16 cellular contexts compared by ENCODE assay signal in genomic region chr17:80126449-80126715, GRCh38. TPM values are rescaled to one million over a fixed set of nuclear protein-coding genes. Genes with fewer than 3 reads are reported as not detected.
DNase-seq lines count a peak whose midpoint lies in the region; ATAC-seq, FAIRE-seq and TF ChIP-seq lines count a peak whose summit lies in the region.
"Had no signal": no experiment of that assay in that cellular context is flagged by ENCODE, and none has a peak within 500 bp of the region (broad histone marks: within the 10 kb centered on the region; RNA-seq: fewer than 3 reads in every experiment).

No MANE protein-coding gene starts in this region.

- H2AFZ ChIP-seq in SK-N-SH (ENCODE audit: low read depth): no peak overlapping the region
- no peak overlapping the region for H2AFZ ChIP-seq in astrocyte (ENCODE audit: low read depth, low read length)

- POLR2A ChIA-PET in SK-N-SH (lab: Yijun Ruan, JAX): no interaction called here

- H3F3A ChIP-seq in SK-N-SH (replicated peaks; ENCODE audit: insufficient read depth): peaks cover 3% of the 10 kb centered on the region

- H3K27ac Mint-ChIP-seq in astrocyte (ENCODE audit: unreplicated experiment): no peak overlapping the region
- H3K27ac Mint-ChIP-seq: HFFc6 had no signal

- peaks cover 9% of the 10 kb centered on the region for H3K4me1 Mint-ChIP-seq in astrocyte (ENCODE audit: low read depth, unreplicated experiment)

- H4K20me1 ChIP-seq in SK-N-SH (ENCODE audit: insufficient read depth) (no peaks in the 10 kb centered on the region), astrocyte (ENCODE audit: insufficient read depth, low read length) (no peaks in the 10 kb centered on the region)
- H4K20me1 ChIP-seq: BLaER1 had no signal

- H3K4me2 ChIP-seq in SK-N-SH (peak overlapping the region; percentile 16; the same call in 1 of the 2 replicates), astrocyte (ENCODE audit: low read length) (peak overlapping the region; percentile 47)
- H3K4me2 ChIP-seq: BLaER1 had no signal

- H3K9ac ChIP-seq in SK-N-SH (no peak overlapping the region), astrocyte (ENCODE audit: low read length) (no peak overlapping the region)
- H3K9ac ChIP-seq: BLaER1 had no signal

- H3K9me3 ChIP-seq in SK-N-SH: no peaks in the 10 kb centered on the region
- no peaks in the 10 kb centered on the region for H3K9me3 ChIP-seq in astrocyte (ENCODE audit: insufficient read depth, low read depth, low read length)
- H3K9me3 ChIP-seq in sigmoid colon: no peaks in the 10 kb centered on the region
- no peaks in the 10 kb centered on the region for H3K9me3 ChIP-seq in psoas muscle
- H3K9me3 ChIP-seq: BLaER1 had no signal

- intact Hi-C loops in sigmoid colon (cut with DNase I) (no loop called here), psoas muscle (cut with DNase I) (no loop called here)

- H3K4me3 ChIP-seq in SK-N-SH (ENCODE audit: low read depth in 2 of 2, low read length in 1 of 2): no peak overlapping the region
- no peak overlapping the region for H3K4me3 ChIP-seq in astrocyte (ENCODE audit: insufficient read depth, low read depth, low read length)
- no peak overlapping the region for H3K4me3 ChIP-seq in sigmoid colon
- H3K4me3 ChIP-seq in psoas muscle: no peak overlapping the region
- H3K4me3 ChIP-seq: BLaER1 had no signal

- H3K36me3 Mint-ChIP-seq in astrocyte (ENCODE audit: low read depth, unreplicated experiment): no peaks in the 10 kb centered on the region

- H3K36me3 ChIP-seq in SK-N-SH (replicated peaks in 1 of 2; ENCODE audit: control insufficient read depth in 1 of 2, insufficient read depth in 2 of 2, low read length in 1 of 2) (no peaks in the 10 kb centered on the region), astrocyte (ENCODE audit: insufficient read depth, low read length) (no peaks in the 10 kb centered on the region), sigmoid colon (no peaks in the 10 kb centered on the region), psoas muscle (ENCODE audit: insufficient read depth in 1 of 2, low read depth in 1 of 2) (no peaks in the 10 kb centered on the region)
- H3K36me3 ChIP-seq: BLaER1 had no signal

- TF ChIP-seq CTCF in SK-N-SH (IDR thresholded peaks at IDR 0.05): no peak
- no peak for TF ChIP-seq CTCF in astrocyte (IDR thresholded peaks at IDR 0.05; ENCODE audit: insufficient read depth, low read depth, low read length)
- TF ChIP-seq CTCF in sigmoid colon (IDR thresholded peaks at IDR 0.05): no peak
- no peak for TF ChIP-seq CTCF in psoas muscle (IDR thresholded peaks at IDR 0.05)

- TF ChIP-seq RAD21 in SK-N-SH (IDR thresholded peaks at IDR 0.05; ENCODE audit: low read length): no peak

- H3K27me3 Mint-ChIP-seq in astrocyte (ENCODE audit: low read depth, unreplicated experiment): peaks cover 3% of the 10 kb centered on the region

- TF ChIP-seq EP300 in SK-N-SH (IDR thresholded peaks at IDR 0.05; ENCODE audit: borderline replicate concordance in 1 of 2, low read depth in 1 of 2, low read length in 1 of 2) (no peak), sigmoid colon (IDR thresholded peaks at IDR 0.05) (no peak)

- DNase-seq in SK-N-SH: no peak
- DNase-seq in astrocyte (ENCODE audit: low read depth): no peak
- DNase-seq in iris pigment epithelial cell (ENCODE audit: low read depth): peak; percentile 42
- peak; percentile 9 for DNase-seq in sigmoid colon
- DNase-seq in NCI-H446 treated with DMSO at 0.1 percent for 48 hours (lab: John Stamatoyannopoulos, UW): no peak
- no peak for DNase-seq in islet precursor cell
- DNase-seq in psoas muscle: no peak
- DNase-seq: AML-193, DMS53, GF-D8 had no signal

- H3K9me2 ChIP-seq in SK-N-SH: no peaks in the 10 kb centered on the region

- H3K4me1 ChIP-seq in SK-N-SH (ENCODE audit: control insufficient read depth in 1 of 2, insufficient read depth in 2 of 2, low read depth in 1 of 2, low read length in 1 of 2) (no peaks in the 10 kb centered on the region), astrocyte (ENCODE audit: insufficient read depth, low read length) (peaks cover 14% of the 10 kb centered on the region), sigmoid colon (no peaks in the 10 kb centered on the region), psoas muscle (no peaks in the 10 kb centered on the region)
- H3K4me1 ChIP-seq: BLaER1 had no signal

- H3K4me3 Mint-ChIP-seq in astrocyte (ENCODE audit: unreplicated experiment): no peak overlapping the region
- H3K4me3 Mint-ChIP-seq: HFFc6 had no signal

- FAIRE-seq in astrocyte (lab: Jason Lieb, UNC): no peak
- FAIRE-seq: GM19239 had no signal

- H3K27me3 ChIP-seq in SK-N-SH (ENCODE audit: insufficient read depth) (no peaks in the 10 kb centered on the region), astrocyte (ENCODE audit: insufficient read depth, low read length) (peaks cover 3% of the 10 kb centered on the region), sigmoid colon (peaks cover 0 to 30% (median 0%) of the 10 kb centered on the region in 3 donors), psoas muscle (ENCODE audit: insufficient read depth in 3 of 3, low read length in 2 of 3) (peaks cover 0 to 2% (median 0%) of the 10 kb centered on the region in 3 donors)
- H3K27me3 ChIP-seq: BLaER1 had no signal

- TF ChIP-seq POLR2A in sigmoid colon (IDR thresholded peaks at IDR 0.05): no peak

- H3K79me2 ChIP-seq in SK-N-SH (ENCODE audit: insufficient read depth): no peaks in the 10 kb centered on the region
- H3K79me2 ChIP-seq in astrocyte (ENCODE audit: insufficient read depth, low read length): no peaks in the 10 kb centered on the region

- ATAC-seq in SK-N-SH treated with all-trans-retinoic acid at 6 μM for 48 hours (no peak), psoas muscle (no peak)

- no peak overlapping the region for H3K27ac ChIP-seq in SK-N-SH (ENCODE audit: low read depth in 2 of 2, low read length in 1 of 2)
- no peak overlapping the region for H3K27ac ChIP-seq in astrocyte (ENCODE audit: low read depth, low read length)
- no peak overlapping the region for H3K27ac ChIP-seq in sigmoid colon
- H3K27ac ChIP-seq in psoas muscle: no peak overlapping the region
- H3K27ac ChIP-seq: 22Rv1, BLaER1, HL-60 had no signal

- 62% methylated on average over 3 of the region's 3 CpGs for WGBS in SK-N-SH (ENCODE audit: low lambda C conversion rate)
- 80 to 81% methylated on average over 3 of the region's 3 CpGs for WGBS in sigmoid colon, 2 donors
- 60 to 76% (median 67%) methylated on average over 3 of the region's 3 CpGs for WGBS in psoas muscle, 3 donors

- H3K9me3 Mint-ChIP-seq in astrocyte (ENCODE audit: unreplicated experiment): no peaks in the 10 kb centered on the region
- H3K9me3 Mint-ChIP-seq: HFFc6 had no signal

- CTCF ChIA-PET in SK-N-SH (lab: Yijun Ruan, JAX): interaction anchor here (1.1 kb wide), 1 partner anchor 12 kb away, joined by 3 read pairs; no protein-coding TSS in a partner anchor

TF ChIP-seq in SK-N-SH, 30 proteins besides CTCF, POLR2A, EP300 and RAD21 (continues in another document):
- TF ChIP-seq USF2 (IDR thresholded peaks at IDR 0.05; ENCODE audit: borderline replicate concordance, low read depth, low read length) (no peak), FOXJ3 (CRISPR knock-in tag; IDR thresholded peaks at IDR 0.05) (no peak), EZH2phosphoT487 (IDR thresholded peaks at IDR 0.05; ENCODE audit: borderline replicate concordance, low read depth) (no peak), MEF2A (IDR thresholded peaks at IDR 0.05; ENCODE audit: borderline replicate concordance, low read depth) (no peak), SMC3 (IDR thresholded peaks at IDR 0.05; ENCODE audit: low read depth, low read length) (no peak)

TF ChIP-seq in SK-N-SH treated with all-trans-retinoic acid at 6 μM for 48 hours, 23 proteins besides CTCF, POLR2A, EP300 and RAD21 (continues in another document):
- TF ChIP-seq ZC3H10 (CRISPR knock-in tag; IDR thresholded peaks at IDR 0.05) (no peak), ESRRG (CRISPR knock-in tag; IDR thresholded peaks at IDR 0.05) (no peak), PATZ1 (CRISPR knock-in tag; IDR thresholded peaks at IDR 0.05; ENCODE audit: borderline replicate concordance) (no peak), GLIS3 (CRISPR knock-in tag; IDR thresholded peaks at IDR 0.05) (no peak), CSDC2 (CRISPR knock-in tag; IDR thresholded peaks at IDR 0.05) (no peak)

RNA-seq across cellular contexts. Expression of gene EIF4A3, which starts 20.5 kb away (rescaled TPM):
- polyA plus RNA-seq in SK-N-SH (2012; rRNA removed): 173 and 335 TPM in 2 replicates
- polyA plus RNA-seq in SK-N-SH (2012; cell fraction: cytosol; rRNA removed): 154 and 176 TPM in 2 replicates
- polyA plus RNA-seq in SK-N-SH (2012; cell fraction: nucleus; rRNA removed): 201 and 247 TPM in 2 replicates
- total RNA-seq in astrocyte: 87.5 and 89.9 TPM in 2 replicates
- 10 to 100 TPM; 26.6 to 45.1 (median 39.8) TPM for total RNA-seq in sigmoid colon
- polyA plus RNA-seq in sigmoid colon: 10 to 100 TPM; 60.7 to 97.1 (median 85.1) TPM
- 10 to 100 TPM; 30.1 to 51.2 (median 37.7) TPM for total RNA-seq in psoas muscle
- 10 to 100 TPM; 26.7 to 77.0 (median 33.5) TPM for polyA plus RNA-seq in psoas muscle

RNA-seq across cellular contexts. Expression of gene GAA, which starts 25.0 kb away (rescaled TPM):
- polyA plus RNA-seq in SK-N-SH (2012; rRNA removed): 19.5 and 27.3 TPM in 2 replicates
- polyA plus RNA-seq in SK-N-SH (2012; cell fraction: cytosol; rRNA removed): 14.3 and 26.4 TPM in 2 replicates
- polyA plus RNA-seq in SK-N-SH (2012; cell fraction: nucleus; rRNA removed): 132 and 175 TPM in 2 replicates
- 46.9 and 47.7 TPM in 2 replicates for total RNA-seq in astrocyte
- 10 to 100 TPM; 38.5 to 74.2 (median 54.4) TPM for total RNA-seq in sigmoid colon
- polyA plus RNA-seq in sigmoid colon: 10 to 100 TPM; 13.8 to 35.7 (median 30.7) TPM
- 10 to 100 TPM; 27.3 to 42.4 (median 34.3) TPM for total RNA-seq in psoas muscle
- polyA plus RNA-seq in psoas muscle: 10 to 100 TPM; 19.6 to 24.3 (median 22.8) TPM

RNA-seq across cellular contexts. Expression of gene CARD14, which starts 43.4 kb away (rescaled TPM):
- polyA plus RNA-seq in SK-N-SH (2012; rRNA removed): 0.05 TPM in 1 of 2 replicates, not detected in the other
- not detected in 2 replicates for polyA plus RNA-seq in SK-N-SH (2012; cell fraction: cytosol; rRNA removed)
- 0.13 and 0.19 TPM in 2 replicates for polyA plus RNA-seq in SK-N-SH (2012; cell fraction: nucleus; rRNA removed)
- 0.29 TPM in 1 of 2 replicates, not detected in the other for total RNA-seq in astrocyte
- total RNA-seq in sigmoid colon: not detected
- 1 to 10 TPM in 2 of 3 donors, under 1 TPM in 1; 0.23 to 1.8 (median 1.5) TPM for polyA plus RNA-seq in sigmoid colon
- under 1 TPM in 1 of 4 donors, not detected in 3; 0.32 TPM for total RNA-seq in psoas muscle
- under 1 TPM in 2 of 3 donors, not detected in 1; 0.05 to 0.06 TPM for polyA plus RNA-seq in psoas muscle
- total RNA-seq: HFFc6 had no signal

Comparison
In these comparisons a context has a peak if more than half of its experiments do, and no peak if none do; other contexts are left out.
1. DNase-seq: peak in iris pigment epithelial cell (single experiment) and sigmoid colon (single experiment); none in SK-N-SH (single experiment), astrocyte (single experiment), NCI-H446 treated with DMSO at 0.1 percent for 48 hours (single experiment), islet precursor cell (single experiment) and psoas muscle (0 of 2).